1 cellular context compared by ENCODE assay signal in genomic region chr2:201156051-201156450, GRCh38.
TF ChIP-seq lines count a peak whose summit lies in the region.

No MANE protein-coding gene starts in this region.

TF ChIP-seq in GM23338, 12 proteins besides CTCF, POLR2A, EP300 and RAD21 (continued from another document):
- TF ChIP-seq ZNF462 (CRISPR knock-in tag; IDR thresholded peaks at IDR 0.05): no peak
- no peak for TF ChIP-seq POLR2AphosphoS5 (IDR thresholded peaks at IDR 0.05; ENCODE audit: low read depth)
- TF ChIP-seq ETS1 (IDR thresholded peaks at IDR 0.05): no peak
- TF ChIP-seq EZH2phosphoT487 (IDR thresholded peaks at IDR 0.05; ENCODE audit: unreplicated experiment): no peak
- no peak for TF ChIP-seq ZNF114 (CRISPR knock-in tag; IDR thresholded peaks at IDR 0.05)
- no peak for TF ChIP-seq CREB1 (CRISPR knock-in tag; IDR thresholded peaks at IDR 0.05; ENCODE audit: low read depth)
- TF ChIP-seq STAT1 (IDR thresholded peaks at IDR 0.05; ENCODE audit: unreplicated experiment): no peak
- no peak for TF ChIP-seq REST (IDR thresholded peaks at IDR 0.05; ENCODE audit: unreplicated experiment)
